8 cellular contexts compared by ENCODE assay signal in genomic region chr19:16828990-16829821, GRCh38. TPM values are rescaled to one million over a fixed set of nuclear protein-coding genes. Genes with fewer than 3 reads are reported as not detected.
DNase-seq lines count a peak whose midpoint lies in the region; ATAC-seq and TF ChIP-seq lines count a peak whose summit lies in the region.

TSS of gene SIN3B (plus strand) at chr19:16829398. CDS start at chr19:16829421, 23 bp downstream.

- peak within 1 kb of the TSS; percentile 76 for H3K4me3 ChIP-seq in H7 (ENCODE audit: insufficient read depth, low read depth, low read length)
- H3K4me3 ChIP-seq in ascending aorta, result peak within 1 kb of the TSS; percentile 82 to 96
- H3K4me3 ChIP-seq in right atrium auricular region, result peak within 1 kb of the TSS; percentile 85 to 100
- peak within 1 kb of the TSS; percentile 87 for H3K4me3 ChIP-seq in psoas muscle
- H3K4me3 ChIP-seq in upper lobe of right lung, result peak within 1 kb of the TSS; percentile 73

- H3K27me3 ChIP-seq in H7 (ENCODE audit: control insufficient read depth, insufficient read depth, low read length), result no peaks in the 10 kb centered on the region; the same call in 1 of the 2 replicates
- no peaks in the 10 kb centered on the region for H3K27me3 ChIP-seq in ascending aorta
- H3K27me3 ChIP-seq in right atrium auricular region, result no peaks in the 10 kb centered on the region
- no peaks in the 10 kb centered on the region for H3K27me3 ChIP-seq in psoas muscle (ENCODE audit: insufficient read depth in 3 of 3, low read length in 2 of 3)
- H3K27me3 ChIP-seq in upper lobe of right lung, result no peaks in the 10 kb centered on the region

- intact Hi-C loops in ascending aorta (cut with DNase I), result loop anchor here (5.0 to 10.0 kb wide), 2 partner anchors 57 to 114 kb away; partner anchors contain the start of gene NWD1
- intact Hi-C loops in psoas muscle (cut with DNase I), result loop anchor here in 1 of 2 donors (5.0 kb wide), 2 partner anchors 57 to 68 kb away; no protein-coding TSS in a partner anchor
- intact Hi-C loops in upper lobe of right lung (cut with DNase I), result no loop called here

- DNase-seq in COLO829 (ENCODE audit: low spot score) (peak; percentile 92), H7 (peak; percentile 97), NCI-H1694 treated with DMSO at 0.1 percent for 48 hours (lab: John Stamatoyannopoulos, UW) (peak; percentile 53), T-helper 9 cell (peak; percentile 87), ascending aorta (ENCODE audit: low spot score in 2 of 2) (peak; percentile 14 to 92), right atrium auricular region (ENCODE audit: low spot score) (peak; percentile 80), psoas muscle (peak; percentile 84 to 92), upper lobe of right lung (peak; percentile 93)

- 2 to 3% (median 2%) methylated on average over 45 to 63 of the region's 63 CpGs for WGBS in psoas muscle, 3 donors

- H3K4me1 ChIP-seq in ascending aorta (peaks cover 5 to 7% of the 10 kb centered on the region in 2 donors), right atrium auricular region (peaks cover 0 to 21% of the 10 kb centered on the region in 2 donors), psoas muscle (peaks cover 22% of the 10 kb centered on the region), upper lobe of right lung (peaks cover 22% of the 10 kb centered on the region)

- H3K9me3 ChIP-seq in ascending aorta (no peaks in the 10 kb centered on the region), right atrium auricular region (no peaks in the 10 kb centered on the region), psoas muscle (no peaks in the 10 kb centered on the region), upper lobe of right lung (no peaks in the 10 kb centered on the region)

- peaks cover 21% of the 10 kb centered on the region for H3K36me3 ChIP-seq in H7 (replicated peaks; ENCODE audit: control insufficient read depth, insufficient read depth, low read length)
- H3K36me3 ChIP-seq in ascending aorta, result peaks cover 24 to 31% of the 10 kb centered on the region in 2 donors
- peaks cover 29% of the 10 kb centered on the region for H3K36me3 ChIP-seq in right atrium auricular region
- peaks cover 5 to 38% of the 10 kb centered on the region in 2 donors for H3K36me3 ChIP-seq in psoas muscle (ENCODE audit: insufficient read depth in 1 of 2, low read depth in 1 of 2)
- H3K36me3 ChIP-seq in upper lobe of right lung, result peaks cover 30% of the 10 kb centered on the region

- ATAC-seq in psoas muscle (peak; percentile 90 to 98 (median 94)), upper lobe of right lung (peak; percentile 94)

- TF ChIP-seq CTCF in ascending aorta (IDR thresholded peaks at IDR 0.05) (no peak), right atrium auricular region (IDR thresholded peaks at IDR 0.05) (no peak), psoas muscle (IDR thresholded peaks at IDR 0.05) (no peak), upper lobe of right lung (IDR thresholded peaks at IDR 0.05) (no peak)

- H3K27ac ChIP-seq in ascending aorta (peak within 1 kb of the TSS; percentile 71 to 80), right atrium auricular region (peak within 1 kb of the TSS; percentile 70 to 88), psoas muscle (peak within 1 kb of the TSS; percentile 85), upper lobe of right lung (peak within 1 kb of the TSS; percentile 75)

RNA-seq across cellular contexts. Expression of gene SIN3B, which starts in this region (rescaled TPM):
- total RNA-seq in H7 (2014; rRNA removed; shearing (Covaris generic)), result 47.3 and 58.3 TPM in 2 replicates
- total RNA-seq in ascending aorta (72.3 TPM), right atrium auricular region (10 to 100 TPM; 15.4 to 17.9 TPM), psoas muscle (10 to 100 TPM; 18.0 to 23.8 (median 20.4) TPM), upper lobe of right lung (59.8 TPM)
- polyA plus RNA-seq in psoas muscle, result 10 to 100 TPM; 11.8 to 16.7 (median 12.5) TPM

Comparison
In these comparisons a context has a peak if more than half of its experiments do, and no peak if none do; other contexts are left out.
1. Peak in every context shown above with its lines: DNase-seq, ATAC-seq, H3K4me3 ChIP-seq and H3K27ac ChIP-seq.